In genomic region chr3:53426918-53427317, GRCh38 we compare ENCODE assay signal across 2 cellular contexts.
TF ChIP-seq lines count a peak whose summit lies in the region.

No MANE protein-coding gene starts in this region.

TF ChIP-seq in Ishikawa, 13 proteins besides CTCF, POLR2A, EP300 and RAD21:
- no peak for TF ChIP-seq REST (IDR thresholded peaks at IDR 0.05; ENCODE audit: low read depth)
- no peak for TF ChIP-seq FOXM1 (IDR thresholded peaks at IDR 0.05; ENCODE audit: borderline replicate concordance, low read depth)
- no peak for TF ChIP-seq TCF12 (IDR thresholded peaks at IDR 0.05; ENCODE audit: low read depth)
- TF ChIP-seq NFIC (IDR thresholded peaks at IDR 0.05), result no peak
- TF ChIP-seq, protein P1, sequence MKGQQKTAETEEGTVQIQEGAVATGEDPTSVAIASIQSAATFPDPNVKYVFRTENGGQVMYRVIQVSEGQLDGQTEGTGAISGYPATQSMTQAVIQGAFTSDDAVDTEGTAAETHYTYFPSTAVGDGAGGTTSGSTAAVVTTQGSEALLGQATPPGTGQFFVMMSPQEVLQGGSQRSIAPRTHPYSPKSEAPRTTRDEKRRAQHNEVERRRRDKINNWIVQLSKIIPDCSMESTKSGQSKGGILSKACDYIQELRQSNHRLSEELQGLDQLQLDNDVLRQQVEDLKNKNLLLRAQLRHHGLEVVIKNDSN (IDR thresholded peaks at IDR 0.05), result no peak
- no peak for TF ChIP-seq TEAD4 (IDR thresholded peaks at IDR 0.05)
- no peak for TF ChIP-seq CREB1 (IDR thresholded peaks at IDR 0.05; ENCODE audit: low read depth)
- TF ChIP-seq, protein P2, sequence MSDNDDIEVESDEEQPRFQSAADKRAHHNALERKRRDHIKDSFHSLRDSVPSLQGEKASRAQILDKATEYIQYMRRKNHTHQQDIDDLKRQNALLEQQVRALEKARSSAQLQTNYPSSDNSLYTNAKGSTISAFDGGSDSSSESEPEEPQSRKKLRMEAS (IDR thresholded peaks at IDR 0.05), result no peak
- TF ChIP-seq EGR1 (IDR thresholded peaks at IDR 0.05), result no peak
- no peak for TF ChIP-seq ZBTB7A (IDR thresholded peaks at IDR 0.05; ENCODE audit: low read depth)

TF ChIP-seq in H1, 55 proteins besides CTCF, POLR2A, EP300 and RAD21 (continued from another document):
- TF ChIP-seq RFX5 (IDR thresholded peaks at IDR 0.05; ENCODE audit: borderline replicate concordance, low read depth, low read length), result no peak
- no peak for TF ChIP-seq CHD2 (IDR thresholded peaks at IDR 0.05; ENCODE audit: low read length)
- TF ChIP-seq YY1 (IDR thresholded peaks at IDR 0.05; ENCODE audit: low read depth, low read length), result no peak
- TF ChIP-seq JUND (IDR thresholded peaks at IDR 0.05; ENCODE audit: low read length), result no peak
- no peak for TF ChIP-seq TAF7 (optimal IDR thresholded peaks at IDR 0.05; ENCODE audit: borderline replicate concordance, low read depth, low read length)
- TF ChIP-seq ASH2L (IDR thresholded peaks at IDR 0.05; ENCODE audit: low read length), result no peak
- no peak for TF ChIP-seq ZNF274 (IDR thresholded peaks at IDR 0.05; ENCODE audit: borderline replicate concordance, extremely low read depth, low read length)
- TF ChIP-seq KDM4A (IDR thresholded peaks at IDR 0.05; ENCODE audit: low read depth, low read length, severe bottlenecking), result no peak
- TF ChIP-seq ATF2 (IDR thresholded peaks at IDR 0.05; ENCODE audit: low read length), result no peak
- TF ChIP-seq CTBP2 (IDR thresholded peaks at IDR 0.05; ENCODE audit: borderline replicate concordance, insufficient read depth, insufficient read length, low read length), result no peak
TF ChIP-seq in H1: peak in this region for 0.
